ENCODE assay signal across 8 cellular contexts in the genomic region with DNA sequence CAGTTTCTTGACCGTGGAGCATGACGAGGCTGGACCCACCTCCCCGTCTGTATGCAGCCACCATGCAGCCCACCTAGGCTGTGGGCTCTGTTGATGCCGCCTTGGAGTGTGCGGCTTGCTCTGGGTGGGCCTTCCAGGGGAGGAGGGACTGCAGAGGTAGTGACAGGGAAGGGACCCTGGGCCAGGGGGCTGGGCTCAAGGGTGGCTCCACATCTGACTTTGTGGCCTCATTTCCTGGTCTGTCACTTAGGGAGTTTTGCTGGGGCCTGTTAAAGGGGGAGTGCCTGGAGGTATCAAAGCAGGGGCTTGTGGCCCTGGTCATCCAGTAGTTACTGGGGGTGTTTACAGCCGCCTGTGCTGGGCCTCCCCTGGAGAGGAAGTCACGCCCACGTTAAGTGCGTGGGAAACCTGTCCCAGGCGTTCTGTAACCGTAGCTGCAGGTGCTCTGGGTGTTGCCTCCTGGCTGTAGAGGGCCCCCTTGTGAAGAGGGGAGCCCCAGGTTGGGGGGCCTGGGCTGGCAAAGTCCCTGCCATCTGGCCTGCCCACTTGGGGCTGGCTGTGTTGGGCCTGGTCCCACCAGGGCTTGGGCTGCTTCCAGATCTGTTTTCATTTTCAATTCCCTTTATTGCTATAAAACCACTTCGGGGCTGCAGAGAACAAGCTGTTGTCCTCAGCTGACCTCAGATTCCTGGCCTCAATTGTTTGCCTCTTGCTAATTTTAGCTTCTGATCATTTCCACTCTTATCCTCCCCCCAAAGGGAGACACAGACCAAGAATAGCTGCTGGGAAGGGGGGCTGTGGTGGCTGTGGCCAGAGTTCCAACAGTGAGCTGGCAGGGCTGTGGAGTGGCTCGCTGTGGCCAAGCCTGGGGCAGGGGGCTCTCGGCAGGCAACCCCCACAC. TPM values are rescaled to one million over a fixed set of nuclear protein-coding genes. Genes with fewer than 3 reads are reported as not detected.
DNase-seq lines count a peak whose midpoint lies in the region; ATAC-seq and TF ChIP-seq lines count a peak whose summit lies in the region.

No MANE protein-coding gene starts in this region.

- H4K91ac ChIP-seq in trophoblast cell (ENCODE audit: low read depth, low read length): no peak overlapping the region

- no peaks in the 10 kb centered on the region for H3K36me3 ChIP-seq in A673 (ENCODE audit: insufficient read depth, low read length, poor library complexity, severe bottlenecking)
- peaks cover 0 to 10% of the 10 kb centered on the region in 2 donors for H3K36me3 ChIP-seq in gastroesophageal sphincter
- peaks cover 0 to 10% of the 10 kb centered on the region in 2 experiments for H3K36me3 ChIP-seq in trophoblast cell (ENCODE audit: control insufficient read depth in 1 of 2, insufficient read depth in 2 of 2, low read length in 2 of 2)

- peak overlapping the region; percentile 89 to 97 for H3K4me3 Mint-ChIP-seq in activated T-cell treated with anti-CD3 and anti-CD28 coated beads, Interleukin-2, amount 50 U/mL, for 72 hours

- H3K18ac ChIP-seq in trophoblast cell (ENCODE audit: low read length): peak overlapping the region; percentile 43

- peak; percentile 7 for DNase-seq in A673 (ENCODE audit: low spot score)
- peak; percentile 19 for DNase-seq in NCI-H2107 (lab: John Stamatoyannopoulos, UW)
- peak in 1 of 2 donors; percentile 50 for DNase-seq in activated T-cell treated with anti-CD3 and anti-CD28 coated beads, Interleukin-2, amount 50 U/mL, for 72 hours
- no peak for DNase-seq in trophoblast cell
- no peak for DNase-seq in NCI-H345 treated with DMSO at 0.1 percent for 48 hours (lab: John Stamatoyannopoulos, UW; ENCODE audit: unreplicated experiment)

- H3K9me3 ChIP-seq in A673 (ENCODE audit: low read depth, low read length, poor library complexity, severe bottlenecking) (no peaks in the 10 kb centered on the region), gastroesophageal sphincter (no peaks in the 10 kb centered on the region), trophoblast cell (ENCODE audit: insufficient read depth, low read depth, low read length) (no peaks in the 10 kb centered on the region)

- POLR2A ChIA-PET in A673 (lab: Charles Lee; ENCODE audit: low non-redundant PET): no interaction called here

- intact Hi-C loops in A673 (cut with micrococcal nuclease; ENCODE audit: unreplicated experiment): loop anchor here (5.0 kb wide), 1 partner anchor 49 kb away; no protein-coding TSS in a partner anchor

- H3K27me3 Mint-ChIP-seq in activated T-cell treated with anti-CD3 and anti-CD28 coated beads, Interleukin-2, amount 50 U/mL, for 72 hours (ENCODE audit: low read depth): no peaks in the 10 kb centered on the region

- BruUV-seq in A673 (replicated peaks; lab: Mats Ljungman, UMichigan): no TSS peak

- WGBS in gastroesophageal sphincter (ENCODE audit: low coverage in 1 of 2), 2 donors: 0% methylated on average over 1 of the region's 14 CpGs
- no CpG with 5 or more reads among the region's 14 CpGs for WGBS in trophoblast cell (ENCODE audit: extremely low coverage, insufficient coverage, insufficient read length)

- H3K4me3 ChIP-seq in A673 (ENCODE audit: low read depth, low read length, poor library complexity, severe bottlenecking): no peak overlapping the region
- H3K4me3 ChIP-seq in gastroesophageal sphincter: peak overlapping the region in 1 of 2 donors; percentile 20
- no peak overlapping the region for H3K4me3 ChIP-seq in trophoblast cell (ENCODE audit: low read depth, low read length)

- peaks cover 98% of the 10 kb centered on the region for H3K4me1 Mint-ChIP-seq in activated T-cell treated with anti-CD3 and anti-CD28 coated beads, Interleukin-2, amount 50 U/mL, for 72 hours (ENCODE audit: low read depth)

- H3K79me1 ChIP-seq in trophoblast cell (ENCODE audit: low read length): no peaks in the 10 kb centered on the region

- peak; percentile 57 for ATAC-seq in HG02840 (IDR thresholded peaks at IDR 0.05; ENCODE audit: low FRiP score, unreplicated experiment)
- ATAC-seq in activated T-cell treated with anti-CD3 and anti-CD28 coated beads, Interleukin-2, amount 50 U/mL, for 72 hours (replicated peaks in 1 of 2): peak; percentile 37 to 64
- peak; percentile 81 for ATAC-seq in gastroesophageal sphincter

- CTCF ChIA-PET in A673 (lab: Charles Lee): no interaction called here

- peak overlapping the region; percentile 47 for H3K4ac ChIP-seq in trophoblast cell (ENCODE audit: low read depth, low read length)

- no peak overlapping the region for H3K23ac ChIP-seq in trophoblast cell (ENCODE audit: low read length)

- peaks cover 24 to 53% of the 10 kb centered on the region in 2 donors for H3K36me3 Mint-ChIP-seq in activated T-cell treated with anti-CD3 and anti-CD28 coated beads, Interleukin-2, amount 50 U/mL, for 72 hours (ENCODE audit: insufficient read depth in 2 of 2)

- peaks cover 17% of the 10 kb centered on the region for H3K4me1 ChIP-seq in A673 (ENCODE audit: insufficient read depth, low read length, poor library complexity, severe bottlenecking)
- peaks cover 18 to 100% (median 91%) of the 10 kb centered on the region in 3 donors for H3K4me1 ChIP-seq in gastroesophageal sphincter
- peaks cover 29 to 36% of the 10 kb centered on the region in 2 experiments for H3K4me1 ChIP-seq in trophoblast cell (ENCODE audit: control insufficient read depth in 1 of 2, insufficient read depth in 2 of 2, low read length in 2 of 2)

- TF ChIP-seq POLR2A in GM15510 (IDR thresholded peaks at IDR 0.05; ENCODE audit: borderline replicate concordance, extremely low read depth, insufficient read length) (peak; percentile 28), gastroesophageal sphincter (IDR thresholded peaks at IDR 0.05) (no peak)

- no peak overlapping the region for H2BK120ac ChIP-seq in trophoblast cell (ENCODE audit: insufficient read depth, low read length, poor library complexity)

- peak overlapping the region; percentile 94 for H3K27ac Mint-ChIP-seq in activated T-cell treated with anti-CD3 and anti-CD28 coated beads, Interleukin-2, amount 50 U/mL, for 72 hours

- TF ChIP-seq CTCF in A673 (conservative IDR thresholded peaks at IDR 0.05; ENCODE audit: low read depth, low read length) (no peak), gastroesophageal sphincter (IDR thresholded peaks at IDR 0.05) (no peak)

- H2AFZ ChIP-seq in trophoblast cell (ENCODE audit: insufficient read depth, low read length, poor library complexity): no peak overlapping the region

- no peak overlapping the region for H2BK5ac ChIP-seq in trophoblast cell (ENCODE audit: low read depth, low read length, poor library complexity)

- no peak overlapping the region for H2AK5ac ChIP-seq in trophoblast cell (ENCODE audit: low read length)

- H2BK12ac ChIP-seq in trophoblast cell (ENCODE audit: low read length): no peak overlapping the region

- H3K27me3 ChIP-seq in A673 (replicated peaks; ENCODE audit: insufficient read depth, low read depth, low read length, poor library complexity) (no peaks in the 10 kb centered on the region), gastroesophageal sphincter (no peaks in the 10 kb centered on the region), trophoblast cell (ENCODE audit: insufficient read depth, low read length) (no peaks in the 10 kb centered on the region)

- peaks cover 0 to 4% of the 10 kb centered on the region in 2 donors for H3K9me3 Mint-ChIP-seq in activated T-cell treated with anti-CD3 and anti-CD28 coated beads, Interleukin-2, amount 50 U/mL, for 72 hours

- no peak overlapping the region for H3K14ac ChIP-seq in trophoblast cell (ENCODE audit: low read length)

- no peak overlapping the region for H3K4me2 ChIP-seq in trophoblast cell (ENCODE audit: low read length)

- TF ChIP-seq EP300 in gastroesophageal sphincter (IDR thresholded peaks at IDR 0.05): no peak

- no peak overlapping the region for H4K12ac ChIP-seq in trophoblast cell (ENCODE audit: low read depth, low read length)

- H4K8ac ChIP-seq in trophoblast cell (ENCODE audit: low read depth, low read length): no peak overlapping the region

- peak overlapping the region; percentile 77 for H3K27ac ChIP-seq in A673 (ENCODE audit: low read depth, low read length, poor library complexity, severe bottlenecking)
- H3K27ac ChIP-seq in gastroesophageal sphincter: peak overlapping the region; percentile 79 to 92 (median 90)
- no peak overlapping the region for H3K27ac ChIP-seq in trophoblast cell (ENCODE audit: low read depth, low read length)

- H3K9ac ChIP-seq in trophoblast cell (ENCODE audit: low read length): no peak overlapping the region

- H3K79me2 ChIP-seq in trophoblast cell (ENCODE audit: control insufficient read depth, insufficient read depth, low read length, poor library complexity): peaks cover 15% of the 10 kb centered on the region

RNA-seq across cellular contexts. Expression of a gene that starts 26.5 kb away (rescaled TPM):
- total RNA-seq in A673 (2021): 22.1 and 23.5 TPM in 2 replicates
- 100 to 1,000 TPM; 260 to 273 TPM for total RNA-seq in activated T-cell treated with anti-CD3 and anti-CD28 coated beads, Interleukin-2, amount 50 U/mL, for 72 hours
- 100 to 1,000 TPM in 1 of 4 donors, 10 to 100 TPM in 3; 49.7 to 106 (median 76.1) TPM for total RNA-seq in gastroesophageal sphincter
- polyA plus RNA-seq in trophoblast cell (2013): 76.0 and 79.4 TPM in 2 replicates

Comparison
In these comparisons a context has a peak if more than half of its experiments do, and no peak if none do; other contexts are left out.
1. DNase-seq: peak in A673 (single experiment) and NCI-H2107 (single experiment); none in trophoblast cell (0 of 2) and NCI-H345 treated with DMSO at 0.1 percent for 48 hours (single experiment).
2. Peak in every context shown above with its lines, with median percentiles within 50 percentile points of each other: ATAC-seq.